ENCODE assay signal across 26 cellular contexts in the genomic region with DNA sequence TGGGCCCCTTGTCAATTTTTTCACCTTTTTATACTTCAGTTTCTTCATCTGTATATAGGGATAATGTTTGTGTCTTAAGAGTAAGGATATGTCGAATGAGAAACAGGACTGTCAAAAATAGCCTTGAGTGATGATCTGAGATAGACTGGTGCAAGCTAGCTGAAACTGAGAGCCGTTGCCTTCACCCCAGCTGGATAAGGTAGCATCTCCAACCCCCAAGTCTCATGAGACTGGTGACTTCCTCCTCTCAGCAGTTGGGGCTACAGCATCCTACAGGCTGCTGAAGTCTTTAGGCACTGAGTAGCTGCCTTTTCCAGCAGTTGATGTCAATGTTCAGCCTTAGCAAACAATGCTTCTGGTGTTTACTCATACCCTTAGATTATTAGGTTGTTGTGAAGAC.
DNase-seq lines count a peak whose midpoint lies in the region; ATAC-seq and TF ChIP-seq lines count a peak whose summit lies in the region.
"Had no signal": no experiment of that assay in that cellular context is flagged by ENCODE, and none has a peak within 500 bp of the region (broad histone marks: within the 10 kb centered on the region; RNA-seq: fewer than 3 reads in every experiment).

No MANE protein-coding gene starts in this region.

- POLR2A ChIA-PET in RWPE1 (lab: Yijun Ruan, JAX; ENCODE audit: low non-redundant PET) = no interaction called here

- H3K27ac ChIP-seq in RWPE1 = no peak overlapping the region
- H3K27ac ChIP-seq: A549, heart right ventricle, HL-60, neural progenitor cell, testis, vagina had no signal

- H3K4me3 ChIP-seq in GM12864 (ENCODE audit: low read depth, low read length) = no peak overlapping the region
- H3K4me3 ChIP-seq: A549, heart right ventricle, neural progenitor cell, testis, vagina had no signal

- ATAC-seq in GM19023 (IDR thresholded peaks at IDR 0.05; ENCODE audit: unreplicated experiment) = peak; percentile 62
- peak; percentile 69 for ATAC-seq in HG02798 (IDR thresholded peaks at IDR 0.05; ENCODE audit: poor library complexity, unreplicated experiment)
- peak; percentile 49 for ATAC-seq in HG03354 (IDR thresholded peaks at IDR 0.05; ENCODE audit: poor library complexity, severe bottlenecking, unreplicated experiment)
- no peak for ATAC-seq in GM18870 (IDR thresholded peaks at IDR 0.05; ENCODE audit: unreplicated experiment)
- ATAC-seq: A549, sciatic nerve had no signal

- peak; percentile 7 for DNase-seq in GM12864 (ENCODE audit: low read depth)
- no peak for DNase-seq in NK-92 treated with Interleukin-12 subunit alpha and Interleukin-12 subunit beta, amount 100 ng/mL, for 24 hours (lab: John Stamatoyannopoulos, UW)
- no peak for DNase-seq in RWPE1 (ENCODE audit: low spot score)
- no peak for DNase-seq in activated CD8-positive, alpha-beta memory T cell treated with anti-CD3 and anti-CD28 coated beads, Interleukin-2, amount 50 U/mL, for 4 hours
- DNase-seq: activated CD4-positive, alpha-beta T cell treated with anti-CD3 and anti-CD28 coated beads for 4 hours; activated CD8-positive, alpha-beta memory T cell treated with anti-CD3 and anti-CD28 coated beads for 24 hours; activated T-cell treated with anti-CD3 and anti-CD28 coated beads, Interleukin-2, amount 50 U/mL, for 24 hours; DMS79 treated with DMSO at 0.1 percent for 48 hours; effector CD8-positive, alpha-beta T cell; erythroblast; heart right ventricle; NCI-H1092; NCI-H1930; NCI-H2227 treated with DMSO at 0.1 percent for 48 hours; NCI-H748 treated with DMSO at 0.1 percent for 48 hours; stimulated activated naive CD4-positive, alpha-beta T cell treated with Interleukin-2 at 50 U/mL for 16 hours; testis had no signal

- CTCF ChIA-PET in RWPE1 (lab: Yijun Ruan, JAX) = no interaction called here

- TF ChIP-seq CTCF in GM12864 (IDR thresholded peaks at IDR 0.05; ENCODE audit: low read depth, low read length, missing control alignments) (no peak), RWPE1 (conservative IDR thresholded peaks at IDR 0.05; ENCODE audit: low read depth) (no peak)
